In genomic region chr2:205936446-205936845, GRCh38 we compare ENCODE assay signal across 23 cellular contexts.
"Had no signal": no experiment of that assay in that cellular context is flagged by ENCODE, and none has a peak within 500 bp of the region (broad histone marks: within the 10 kb centered on the region; RNA-seq: fewer than 3 reads in every experiment).

No MANE protein-coding gene starts in this region.

- H3K4me1 ChIP-seq: pancreas, psoas muscle, spleen, upper lobe of left lung had no signal

- H3K4me3 ChIP-seq: lung, pancreas, psoas muscle, spleen, upper lobe of left lung had no signal

- H3K4me3 Mint-ChIP-seq: activated B cell treated with CpG ODN at 0.5 μM for 24 hours; activated naive CD4-positive, alpha-beta T cell treated with anti-CD3 and anti-CD28 coated beads, Interleukin-2, amount 10 ng/mL, durations not matched to agents 7 days and 5 days; activated naive CD8-positive, alpha-beta T cell treated with anti-CD3 and anti-CD28 coated beads, Interleukin-2, amount 50 U/mL, for 24 hours; activated T-cell treated with anti-CD3 and anti-CD28 coated beads, Interleukin-2, amount 50 U/mL, for 72 hours; mesothelial cell of epicardium; naive thymus-derived CD8-positive, alpha-beta T cell; T-helper 1 cell treated with Interleukin-12 subunit alpha and Interleukin-12 subunit beta and Interleukin-4 antibody, amounts not matched to agents 30 μg/mL and 1 μg/mL, for 36 hours had no signal

- H3K4me1 Mint-ChIP-seq: activated B cell treated with CpG ODN at 0.5 μM for 24 hours; activated naive CD4-positive, alpha-beta T cell treated with anti-CD3 and anti-CD28 coated beads, Interleukin-2, amount 10 ng/mL, durations not matched to agents 7 days and 5 days; activated naive CD8-positive, alpha-beta T cell treated with anti-CD3 and anti-CD28 coated beads, Interleukin-2, amount 50 U/mL, for 24 hours; naive thymus-derived CD8-positive, alpha-beta T cell had no signal

- ATAC-seq: activated naive CD8-positive, alpha-beta T cell treated with anti-CD3 and anti-CD28 coated beads, Interleukin-2, amount 50 U/mL, for 24 hours; activated T-cell treated with anti-CD3 and anti-CD28 coated beads, Interleukin-2, amount 50 U/mL, for 72 hours; naive thymus-derived CD8-positive, alpha-beta T cell; pancreas; psoas muscle; right cardiac atrium had no signal

- H3K27me3 ChIP-seq: pancreas, spleen, upper lobe of left lung had no signal

- H3K27me3 Mint-ChIP-seq: activated B cell treated with CpG ODN at 0.5 μM for 24 hours; activated naive CD8-positive, alpha-beta T cell treated with anti-CD3 and anti-CD28 coated beads, Interleukin-2, amount 50 U/mL, for 24 hours had no signal

- H3K27ac ChIP-seq: pancreas, psoas muscle, spleen, upper lobe of left lung had no signal

- DNase-seq: activated B cell treated with CpG ODN at 0.5 μM for 24 hours; activated CD4-positive, alpha-beta T cell treated with anti-CD3 and anti-CD28 coated beads for 4 hours; activated CD4-positive, alpha-beta T cell treated with anti-CD3 and anti-CD28 coated beads, Interleukin-2, amount 50 U/mL, for 48 hours; activated effector memory CD4-positive, alpha-beta T cell treated with anti-CD3 and anti-CD28 coated beads, Interleukin-2, amount 50 U/mL, for 16 hours; activated naive CD4-positive, alpha-beta T cell treated with anti-CD3 and anti-CD28 coated beads, Interleukin-2, amount 10 ng/mL, durations not matched to agents 7 days and 5 days; activated naive CD8-positive, alpha-beta T cell treated with anti-CD3 and anti-CD28 coated beads, Interleukin-2, amount 50 U/mL, for 24 hours; activated T-cell treated with anti-CD3 and anti-CD28 coated beads, Interleukin-2, amount 50 U/mL, for 72 hours; central memory CD4-positive, alpha-beta T cell; dermis blood vessel endothelial cell; effector CD8-positive, alpha-beta T cell; foreskin melanocyte; kidney; naive thymus-derived CD8-positive, alpha-beta T cell; pancreas; psoas muscle; right cardiac atrium; spleen; stimulated activated CD4-positive, alpha-beta T cell treated with anti-CD3 and anti-CD28 coated beads, Interleukin-4, amount 100 ng/mL, for 1 hour; stimulated activated naive CD4-positive, alpha-beta T cell treated with Interleukin-2 at 50 U/mL for 16 hours; upper lobe of left lung had no signal

- H3K9me3 Mint-ChIP-seq: activated B cell treated with CpG ODN at 0.5 μM for 24 hours; activated naive CD4-positive, alpha-beta T cell treated with anti-CD3 and anti-CD28 coated beads, Interleukin-2, amount 10 ng/mL, durations not matched to agents 7 days and 5 days; activated naive CD8-positive, alpha-beta T cell treated with anti-CD3 and anti-CD28 coated beads, Interleukin-2, amount 50 U/mL, for 24 hours; activated T-cell treated with anti-CD3 and anti-CD28 coated beads, Interleukin-2, amount 50 U/mL, for 72 hours; T-helper 1 cell treated with Interleukin-12 subunit alpha and Interleukin-12 subunit beta and Interleukin-4 antibody, amounts not matched to agents 30 μg/mL and 1 μg/mL, for 36 hours had no signal

- H3K36me3 ChIP-seq: pancreas, spleen, upper lobe of left lung had no signal

- FAIRE-seq: kidney, pancreas had no signal

- H3K9me3 ChIP-seq: pancreas, psoas muscle, spleen, upper lobe of left lung had no signal

- H3K36me3 Mint-ChIP-seq: activated naive CD4-positive, alpha-beta T cell treated with anti-CD3 and anti-CD28 coated beads, Interleukin-2, amount 10 ng/mL, durations not matched to agents 7 days and 5 days; naive thymus-derived CD8-positive, alpha-beta T cell had no signal

- H3K27ac Mint-ChIP-seq: activated B cell treated with CpG ODN at 0.5 μM for 24 hours; activated naive CD4-positive, alpha-beta T cell treated with anti-CD3 and anti-CD28 coated beads, Interleukin-2, amount 10 ng/mL, durations not matched to agents 7 days and 5 days; activated naive CD8-positive, alpha-beta T cell treated with anti-CD3 and anti-CD28 coated beads, Interleukin-2, amount 50 U/mL, for 24 hours; activated T-cell treated with anti-CD3 and anti-CD28 coated beads, Interleukin-2, amount 50 U/mL, for 72 hours; mesothelial cell of epicardium; naive thymus-derived CD8-positive, alpha-beta T cell; T-helper 1 cell treated with Interleukin-12 subunit alpha and Interleukin-12 subunit beta and Interleukin-4 antibody, amounts not matched to agents 30 μg/mL and 1 μg/mL, for 36 hours had no signal
